12 cellular contexts compared by ENCODE assay signal in genomic region chr12:47393403-47393790, GRCh38.
A peak's percentile ranks its signal among the peaks of the same experiment; 100 is the strongest.
DNase-seq lines count a peak whose midpoint lies in the region; ATAC-seq and TF ChIP-seq lines count a peak whose summit lies in the region.
"Had no signal": no experiment of that assay in that cellular context is flagged by ENCODE, and none has a peak within 500 bp of the region (broad histone marks: within the 10 kb centered on the region; RNA-seq: fewer than 3 reads in every experiment).

No MANE protein-coding gene starts in this region.

- ATAC-seq in GM19452 (IDR thresholded peaks at IDR 0.05; ENCODE audit: unreplicated experiment) (no peak), HG03196 (IDR thresholded peaks at IDR 0.05; ENCODE audit: unreplicated experiment) (no peak)

- TF ChIP-seq POLR2A in breast epithelium (IDR thresholded peaks at IDR 0.05) = no peak

- H3K27me3 ChIP-seq in OCI-LY1 (ENCODE audit: insufficient read depth, low read length) (no peaks in the 10 kb centered on the region), breast epithelium (no peaks in the 10 kb centered on the region), osteoblast (ENCODE audit: insufficient read depth, low read length) (no peaks in the 10 kb centered on the region), trophoblast cell (ENCODE audit: insufficient read depth, low read length) (no peaks in the 10 kb centered on the region)
- H3K27me3 ChIP-seq: cardiac muscle cell, thyroid gland had no signal

- intact Hi-C loops in breast epithelium (cut with DNase I; ENCODE audit: low total_unique reads) = no loop called here

- peak; percentile 66 for DNase-seq in NCI-H1092 treated with DMSO at 0.1 percent for 48 hours (lab: John Stamatoyannopoulos, UW)
- no peak for DNase-seq in NCI-H1092 (lab: John Stamatoyannopoulos, UW)
- no peak for DNase-seq in breast epithelium (ENCODE audit: low spot score in 2 of 2)
- DNase-seq in osteoblast (ENCODE audit: insufficient read length, low spot score, missing footprints) = no peak
- no peak for DNase-seq in trophoblast cell
- DNase-seq: activated CD8-positive, alpha-beta memory T cell treated with anti-CD3 and anti-CD28 coated beads, Interleukin-2, amount 50 U/mL, for 48 hours; KG1 had no signal

- H2BK120ac ChIP-seq in trophoblast cell (ENCODE audit: insufficient read depth, low read length, poor library complexity) = no peak overlapping the region

- H3K4me2 ChIP-seq in OCI-LY1 (ENCODE audit: low read length) (peak overlapping the region; percentile 31; the same call in 1 of the 2 replicates), osteoblast (ENCODE audit: insufficient read depth, low read length) (peak overlapping the region; percentile 52), trophoblast cell (ENCODE audit: low read length) (no peak overlapping the region)

- H3K4me3 ChIP-seq in OCI-LY1 (ENCODE audit: low read depth, low read length, poor library complexity, severe bottlenecking) (peak overlapping the region; percentile 4), breast epithelium (peak overlapping the region in 1 of 3 donors; percentile 27), osteoblast (ENCODE audit: insufficient read depth, low read length) (no peak overlapping the region), trophoblast cell (ENCODE audit: low read depth, low read length) (no peak overlapping the region)
- H3K4me3 ChIP-seq: cardiac muscle cell, thyroid gland had no signal

- H2AFZ ChIP-seq in OCI-LY1 (ENCODE audit: low read length) = no peak overlapping the region
- no peak overlapping the region for H2AFZ ChIP-seq in osteoblast (ENCODE audit: low read length)
- H2AFZ ChIP-seq in trophoblast cell (ENCODE audit: insufficient read depth, low read length, poor library complexity) = no peak overlapping the region

- peak overlapping the region; percentile 49 for H3K9ac ChIP-seq in OCI-LY1 (ENCODE audit: low read length)
- H3K9ac ChIP-seq in trophoblast cell (ENCODE audit: low read length) = no peak overlapping the region

- H3F3A ChIP-seq in OCI-LY1 (ENCODE audit: insufficient read depth, low read length) = no peaks in the 10 kb centered on the region

- no peak overlapping the region for H2BK12ac ChIP-seq in trophoblast cell (ENCODE audit: low read length)

- WGBS in trophoblast cell (ENCODE audit: extremely low coverage, insufficient coverage, insufficient read length) = no CpG with 5 or more reads among the region's 4 CpGs

- H3K36me3 ChIP-seq in OCI-LY1 (ENCODE audit: insufficient read depth, low read length) (no peaks in the 10 kb centered on the region), breast epithelium (no peaks in the 10 kb centered on the region), osteoblast (ENCODE audit: insufficient read depth, low read length) (no peaks in the 10 kb centered on the region), trophoblast cell (ENCODE audit: control insufficient read depth in 1 of 2, insufficient read depth in 2 of 2, low read length in 2 of 2) (no peaks in the 10 kb centered on the region)
- H3K36me3 ChIP-seq: cardiac muscle cell, thyroid gland had no signal

- H3K27ac ChIP-seq in OCI-LY1 (ENCODE audit: low read depth, low read length, poor library complexity, severe bottlenecking) (peak overlapping the region; percentile 87), breast epithelium (peak overlapping the region; percentile 45 to 58), osteoblast (ENCODE audit: low read depth, low read length) (peak overlapping the region; percentile 21), trophoblast cell (ENCODE audit: low read depth, low read length) (no peak overlapping the region)
- H3K27ac ChIP-seq: cardiac muscle cell, thyroid gland had no signal

- H3K18ac ChIP-seq in trophoblast cell (ENCODE audit: low read length) = no peak overlapping the region

- no peak overlapping the region for H4K12ac ChIP-seq in trophoblast cell (ENCODE audit: low read depth, low read length)

- H3K4ac ChIP-seq in trophoblast cell (ENCODE audit: low read depth, low read length) = no peak overlapping the region

- no peak overlapping the region for H2BK5ac ChIP-seq in trophoblast cell (ENCODE audit: low read depth, low read length, poor library complexity)

- no peaks in the 10 kb centered on the region for H3K79me1 ChIP-seq in trophoblast cell (ENCODE audit: low read length)

- no peak overlapping the region for H3K23ac ChIP-seq in trophoblast cell (ENCODE audit: low read length)

- H2AK5ac ChIP-seq in trophoblast cell (ENCODE audit: low read length) = no peak overlapping the region

- H4K20me1 ChIP-seq in OCI-LY1 (ENCODE audit: insufficient read depth, low read length) (no peaks in the 10 kb centered on the region), osteoblast (ENCODE audit: insufficient read depth, low read length) (no peaks in the 10 kb centered on the region)

- H3K14ac ChIP-seq in trophoblast cell (ENCODE audit: low read length) = no peak overlapping the region

- H3K9me3 ChIP-seq in OCI-LY1 (ENCODE audit: low read length) (no peaks in the 10 kb centered on the region), breast epithelium (peaks cover 8 to 12% of the 10 kb centered on the region in 2 donors), osteoblast (ENCODE audit: low read depth, low read length) (no peaks in the 10 kb centered on the region), trophoblast cell (ENCODE audit: insufficient read depth, low read depth, low read length) (no peaks in the 10 kb centered on the region)
- H3K9me3 ChIP-seq: thyroid gland had no signal

- no peak overlapping the region for H4K8ac ChIP-seq in trophoblast cell (ENCODE audit: low read depth, low read length)

- TF ChIP-seq CTCF in OCI-LY1 (IDR thresholded peaks at IDR 0.05; ENCODE audit: low read length) (no peak), breast epithelium (IDR thresholded peaks at IDR 0.05) (no peak), osteoblast (IDR thresholded peaks at IDR 0.05; ENCODE audit: extremely low read depth, low read depth, low read length) (no peak)

- H4K91ac ChIP-seq in trophoblast cell (ENCODE audit: low read depth, low read length) = no peak overlapping the region

- peaks cover 74% of the 10 kb centered on the region for H3K4me1 ChIP-seq in OCI-LY1 (ENCODE audit: insufficient read depth, low read length, severe bottlenecking)
- peaks cover 0 to 6% of the 10 kb centered on the region in 2 donors for H3K4me1 ChIP-seq in breast epithelium
- peaks cover 40% of the 10 kb centered on the region for H3K4me1 ChIP-seq in osteoblast (ENCODE audit: insufficient read depth, low read length)
- peaks cover 0 to 3% of the 10 kb centered on the region in 2 experiments for H3K4me1 ChIP-seq in trophoblast cell (ENCODE audit: control insufficient read depth in 1 of 2, insufficient read depth in 2 of 2, low read length in 2 of 2)
- H3K4me1 ChIP-seq: thyroid gland had no signal

- no peaks in the 10 kb centered on the region for H3K79me2 ChIP-seq in OCI-LY1 (ENCODE audit: insufficient read depth, low read length)
- no peaks in the 10 kb centered on the region for H3K79me2 ChIP-seq in osteoblast (ENCODE audit: insufficient read depth, low read length)
- no peaks in the 10 kb centered on the region for H3K79me2 ChIP-seq in trophoblast cell (ENCODE audit: control insufficient read depth, insufficient read depth, low read length, poor library complexity)

- no peaks in the 10 kb centered on the region for H3K9me2 ChIP-seq in OCI-LY1 (ENCODE audit: low read depth, low read length)
